ENCODE assay signal across 8 cellular contexts in genomic region chr14:22836301-22837058, GRCh38. TPM values are rescaled to one million over a fixed set of nuclear protein-coding genes. Genes with fewer than 3 reads are reported as not detected.
A peak's percentile ranks its signal among the peaks of the same experiment; 100 is the strongest.
DNase-seq lines count a peak whose midpoint lies in the region; ATAC-seq and TF ChIP-seq lines count a peak whose summit lies in the region.

Gene MMP14 (plus strand): TSS chr14:22836585. CDS start chr14:22836818, 233 bp downstream.

- H3K4me1 ChIP-seq in hepatocyte (ENCODE audit: insufficient read depth), result peaks cover 15% of the 10 kb centered on the region

- peaks cover 17% of the 10 kb centered on the region for H4K20me1 ChIP-seq in hepatocyte (ENCODE audit: insufficient read depth, poor library complexity, severe bottlenecking)

- no peaks in the 10 kb centered on the region for H3K27me3 ChIP-seq in hepatocyte

- WGBS in hepatocyte (ENCODE audit: low lambda C conversion rate, missing lambda C conversion rate), result 1% methylated on average over 39 of the region's 44 CpGs

- no peaks in the 10 kb centered on the region for H3K36me3 ChIP-seq in hepatocyte (replicated peaks; ENCODE audit: insufficient read depth, low read depth)

- H2AFZ ChIP-seq in hepatocyte, result peak within 1 kb of the TSS; percentile 49

- peaks cover 56% of the 10 kb centered on the region for H3K79me2 ChIP-seq in hepatocyte

- peak; percentile 65 for TF ChIP-seq CTCF in astrocyte of the spinal cord (IDR thresholded peaks at IDR 0.05; ENCODE audit: low read depth, low read length)
- TF ChIP-seq CTCF in hepatocyte (IDR thresholded peaks at IDR 0.05; ENCODE audit: poor library complexity), result peak; percentile 68

- peak within 1 kb of the TSS; percentile 98 for H3K27ac ChIP-seq in hepatocyte

- H3K4me2 ChIP-seq in hepatocyte, result peak within 1 kb of the TSS; percentile 88

- in situ Hi-C loops in astrocyte of the spinal cord (cut with HindIII; ENCODE audit: low sequenced_read_pairs), result no loop called here

- DNase-seq in AG20443 (ENCODE audit: low spot score) (peak; percentile 92), HuH-7 (ENCODE audit: low spot score) (peak; percentile 90), astrocyte of the spinal cord (ENCODE audit: low read depth, low spot score) (peak; percentile 93), hepatocyte (ENCODE audit: low spot score) (peak; percentile 87), renal cortical epithelial cell (ENCODE audit: low read depth) (peak; percentile 75), NCI-H345 treated with DMSO at 0.1 percent for 48 hours (lab: John Stamatoyannopoulos, UW; ENCODE audit: unreplicated experiment) (no peak)

- H3K4me3 ChIP-seq in astrocyte of the spinal cord (ENCODE audit: low read depth, low read length) (peak within 1 kb of the TSS; percentile 99), hepatocyte (peak within 1 kb of the TSS; percentile 89)

- H3K9me2 ChIP-seq in hepatocyte (replicated peaks; ENCODE audit: insufficient read depth), result no peaks in the 10 kb centered on the region

- no peaks in the 10 kb centered on the region for H3K9me3 ChIP-seq in hepatocyte (ENCODE audit: low read depth)

- ATAC-seq in HG03521 (IDR thresholded peaks at IDR 0.05; ENCODE audit: unreplicated experiment) (no peak), GM21360 (IDR thresholded peaks at IDR 0.05; ENCODE audit: unreplicated experiment) (no peak)

RNA-seq across cellular contexts. Expression of gene MMP14, which starts in this region (rescaled TPM):
- total RNA-seq in hepatocyte (122 and 160 TPM in 2 replicates), renal cortical epithelial cell (180 and 295 TPM in 2 replicates)
- 17.1 and 21.4 TPM in 2 replicates for polyA plus RNA-seq in hepatocyte
